ENCODE assay signal across 1 cellular context in the genomic region with DNA sequence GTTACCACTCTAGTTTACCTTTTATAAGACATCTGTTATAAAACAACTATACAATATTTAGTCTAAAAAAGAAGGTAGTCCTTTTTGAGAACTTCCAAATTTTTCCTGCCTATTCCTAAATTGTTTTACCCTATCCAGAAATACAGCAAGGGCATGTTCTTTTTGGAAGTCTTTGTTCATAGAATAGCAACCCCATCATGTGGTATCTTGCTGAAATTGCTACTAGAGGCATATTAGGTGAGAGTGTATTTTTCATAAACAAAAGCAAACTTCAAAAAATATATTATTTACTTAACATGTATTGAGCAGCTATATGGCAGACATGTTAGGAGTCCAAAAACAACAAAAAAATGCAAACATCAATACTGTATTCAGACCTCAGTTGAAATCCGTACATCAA.
TF ChIP-seq lines count a peak whose summit lies in the region.

No MANE protein-coding gene starts in this region.

TF ChIP-seq in GM23338, 12 proteins besides CTCF, POLR2A, EP300 and RAD21 (continued from another document):
- TF ChIP-seq, protein P1, sequence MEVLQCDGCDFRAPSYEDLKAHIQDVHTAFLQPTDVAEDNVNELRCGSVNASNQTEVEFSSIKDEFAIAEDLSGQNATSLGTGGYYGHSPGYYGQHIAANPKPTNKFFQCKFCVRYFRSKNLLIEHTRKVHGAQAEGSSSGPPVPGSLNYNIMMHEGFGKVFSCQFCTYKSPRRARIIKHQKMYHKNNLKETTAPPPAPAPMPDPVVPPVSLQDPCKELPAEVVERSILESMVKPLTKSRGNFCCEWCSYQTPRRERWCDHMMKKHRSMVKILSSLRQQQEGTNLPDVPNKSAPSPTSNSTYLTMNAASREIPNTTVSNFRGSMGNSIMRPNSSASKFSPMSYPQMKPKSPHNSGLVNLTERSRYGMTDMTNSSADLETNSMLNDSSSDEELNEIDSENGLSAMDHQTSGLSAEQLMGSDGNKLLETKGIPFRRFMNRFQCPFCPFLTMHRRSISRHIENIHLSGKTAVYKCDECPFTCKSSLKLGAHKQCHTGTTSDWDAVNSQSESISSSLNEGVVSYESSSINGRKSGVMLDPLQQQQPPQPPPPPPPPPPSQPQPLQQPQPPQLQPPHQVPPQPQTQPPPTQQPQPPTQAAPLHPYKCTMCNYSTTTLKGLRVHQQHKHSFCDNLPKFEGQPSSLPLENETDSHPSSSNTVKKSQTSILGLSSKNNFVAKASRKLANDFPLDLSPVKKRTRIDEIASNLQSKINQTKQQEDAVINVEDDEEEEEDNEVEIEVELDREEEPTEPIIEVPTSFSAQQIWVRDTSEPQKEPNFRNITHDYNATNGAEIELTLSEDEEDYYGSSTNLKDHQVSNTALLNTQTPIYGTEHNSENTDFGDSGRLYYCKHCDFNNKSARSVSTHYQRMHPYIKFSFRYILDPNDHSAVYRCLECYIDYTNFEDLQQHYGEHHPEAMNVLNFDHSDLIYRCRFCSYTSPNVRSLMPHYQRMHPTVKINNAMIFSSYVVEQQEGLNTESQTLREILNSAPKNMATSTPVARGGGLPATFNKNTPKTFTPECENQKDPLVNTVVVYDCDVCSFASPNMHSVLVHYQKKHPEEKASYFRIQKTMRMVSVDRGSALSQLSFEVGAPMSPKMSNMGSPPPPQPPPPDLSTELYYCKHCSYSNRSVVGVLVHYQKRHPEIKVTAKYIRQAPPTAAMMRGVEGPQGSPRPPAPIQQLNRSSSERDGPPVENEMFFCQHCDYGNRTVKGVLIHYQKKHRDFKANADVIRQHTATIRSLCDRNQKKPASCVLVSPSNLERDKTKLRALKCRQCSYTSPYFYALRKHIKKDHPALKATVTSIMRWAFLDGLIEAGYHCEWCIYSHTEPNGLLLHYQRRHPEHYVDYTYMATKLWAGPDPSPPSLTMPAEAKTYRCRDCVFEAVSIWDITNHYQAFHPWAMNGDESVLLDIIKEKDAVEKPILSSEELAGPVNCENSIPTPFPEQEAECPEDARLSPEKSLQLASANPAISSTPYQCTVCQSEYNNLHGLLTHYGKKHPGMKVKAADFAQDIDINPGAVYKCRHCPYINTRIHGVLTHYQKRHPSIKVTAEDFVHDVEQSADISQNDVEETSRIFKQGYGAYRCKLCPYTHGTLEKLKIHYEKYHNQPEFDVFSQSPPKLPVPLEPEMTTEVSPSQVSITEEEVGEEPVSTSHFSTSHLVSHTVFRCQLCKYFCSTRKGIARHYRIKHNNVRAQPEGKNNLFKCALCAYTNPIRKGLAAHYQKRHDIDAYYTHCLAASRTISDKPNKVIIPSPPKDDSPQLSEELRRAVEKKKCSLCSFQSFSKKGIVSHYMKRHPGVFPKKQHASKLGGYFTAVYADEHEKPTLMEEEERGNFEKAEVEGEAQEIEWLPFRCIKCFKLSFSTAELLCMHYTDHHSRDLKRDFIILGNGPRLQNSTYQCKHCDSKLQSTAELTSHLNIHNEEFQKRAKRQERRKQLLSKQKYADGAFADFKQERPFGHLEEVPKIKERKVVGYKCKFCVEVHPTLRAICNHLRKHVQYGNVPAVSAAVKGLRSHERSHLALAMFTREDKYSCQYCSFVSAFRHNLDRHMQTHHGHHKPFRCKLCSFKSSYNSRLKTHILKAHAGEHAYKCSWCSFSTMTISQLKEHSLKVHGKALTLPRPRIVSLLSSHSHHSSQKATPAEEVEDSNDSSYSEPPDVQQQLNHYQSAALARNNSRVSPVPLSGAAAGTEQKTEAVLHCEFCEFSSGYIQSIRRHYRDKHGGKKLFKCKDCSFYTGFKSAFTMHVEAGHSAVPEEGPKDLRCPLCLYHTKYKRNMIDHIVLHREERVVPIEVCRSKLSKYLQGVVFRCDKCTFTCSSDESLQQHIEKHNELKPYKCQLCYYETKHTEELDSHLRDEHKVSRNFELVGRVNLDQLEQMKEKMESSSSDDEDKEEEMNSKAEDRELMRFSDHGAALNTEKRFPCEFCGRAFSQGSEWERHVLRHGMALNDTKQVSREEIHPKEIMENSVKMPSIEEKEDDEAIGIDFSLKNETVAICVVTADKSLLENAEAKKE (CRISPR knock-in tag; IDR thresholded peaks at IDR 0.05): no peak
- no peak for TF ChIP-seq STAT1 (IDR thresholded peaks at IDR 0.05; ENCODE audit: unreplicated experiment)
- TF ChIP-seq CREB1 (CRISPR knock-in tag; IDR thresholded peaks at IDR 0.05; ENCODE audit: low read depth): no peak
